In the genomic region with DNA sequence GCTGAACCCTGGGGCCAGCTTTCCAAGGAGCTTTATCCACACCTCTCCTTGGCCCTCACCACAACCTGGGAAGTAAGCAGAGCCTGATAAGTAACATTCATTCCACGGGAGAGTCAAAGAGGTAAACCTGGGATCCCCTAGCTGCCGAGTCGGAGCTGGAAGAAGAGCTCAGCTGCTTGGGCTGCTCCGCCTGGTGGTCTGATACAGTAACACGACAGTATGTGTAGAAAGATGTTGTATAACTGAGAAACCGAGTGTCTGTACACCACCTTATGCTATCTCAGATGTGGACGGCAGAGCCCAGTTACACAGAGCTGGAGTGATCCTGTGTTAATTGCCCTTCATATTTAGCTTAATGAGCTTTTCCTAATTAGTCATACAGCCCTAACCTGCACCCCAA, we compare ENCODE assay signal across 13 cellular contexts.
A peak's percentile ranks its signal among the peaks of the same experiment; 100 is the strongest.
DNase-seq lines count a peak whose midpoint lies in the region; ATAC-seq and TF ChIP-seq lines count a peak whose summit lies in the region.
"Had no signal": no experiment of that assay in that cellular context is flagged by ENCODE, and none has a peak within 500 bp of the region (broad histone marks: within the 10 kb centered on the region; RNA-seq: fewer than 3 reads in every experiment).

No MANE protein-coding gene starts in this region.

- H3K4me1 Mint-ChIP-seq in progenitor cell of endocrine pancreas (ENCODE audit: low read depth) = peaks cover 4% of the 10 kb centered on the region

- intact Hi-C loops in esophagus squamous epithelium (cut with DNase I) = no loop called here

- H3K36me3 ChIP-seq in esophagus squamous epithelium = no peaks in the 10 kb centered on the region
- H3K36me3 ChIP-seq: BLaER1 treated with 17β-estradiol and CSF1 and Interleukin-3, amounts not matched to agents 10 nM and 100 nM; thoracic aorta had no signal

- H3K4me3 ChIP-seq in astrocyte of the cerebellum (ENCODE audit: low read depth, low read length) = no peak overlapping the region
- H3K4me3 ChIP-seq in esophagus squamous epithelium = no peak overlapping the region
- H3K4me3 ChIP-seq: BLaER1 treated with 17β-estradiol and CSF1 and Interleukin-3, amounts not matched to agents 10 nM and 100 nM; thoracic aorta had no signal

- no peaks in the 10 kb centered on the region for H3K9me3 ChIP-seq in esophagus squamous epithelium

- TF ChIP-seq CTCF in astrocyte of the cerebellum (IDR thresholded peaks at IDR 0.05; ENCODE audit: low read depth, low read length, missing control alignments) = peak; percentile 16
- peak; percentile 46 for TF ChIP-seq CTCF in progenitor cell of endocrine pancreas (IDR thresholded peaks at IDR 0.05; ENCODE audit: unreplicated experiment)
- TF ChIP-seq CTCF in esophagus squamous epithelium (IDR thresholded peaks at IDR 0.05) = peak in 1 of 6 experiments; percentile 5

- 61% methylated on average over 6 to 7 of the region's 7 CpGs for WGBS in esophagus squamous epithelium, 2 donors

- ATAC-seq in HG03571 (IDR thresholded peaks at IDR 0.05; ENCODE audit: unreplicated experiment) (no peak), HG03520 (IDR thresholded peaks at IDR 0.05; ENCODE audit: unreplicated experiment) (no peak)

- peaks cover 46% of the 10 kb centered on the region for H3K36me3 Mint-ChIP-seq in progenitor cell of endocrine pancreas (ENCODE audit: insufficient read depth)
- H3K36me3 Mint-ChIP-seq: activated naive CD8-positive, alpha-beta T cell treated with anti-CD3 and anti-CD28 coated beads, Interleukin-2, amount 10 ng/mL, durations not matched to agents 7 days and 5 days had no signal

- H3K27ac ChIP-seq in esophagus squamous epithelium = no peak overlapping the region
- H3K27ac ChIP-seq: BLaER1 treated with 17β-estradiol and CSF1 and Interleukin-3, amounts not matched to agents 10 nM and 100 nM; thoracic aorta had no signal

- H3K4me3 Mint-ChIP-seq in progenitor cell of endocrine pancreas (ENCODE audit: low read depth) = no peak overlapping the region
- H3K4me3 Mint-ChIP-seq: activated B cell treated with CpG ODN at 0.5 μM for 24 hours; activated naive CD8-positive, alpha-beta T cell treated with anti-CD3 and anti-CD28 coated beads, Interleukin-2, amount 10 ng/mL, durations not matched to agents 7 days and 5 days had no signal

- H3K27me3 Mint-ChIP-seq in progenitor cell of endocrine pancreas = no peaks in the 10 kb centered on the region

- DNase-seq in NCI-H748 (lab: John Stamatoyannopoulos, UW; ENCODE audit: unreplicated experiment) = peak; percentile 25
- no peak for DNase-seq in NCI-H748 treated with DMSO at 0.1 percent for 48 hours (lab: John Stamatoyannopoulos, UW)
- peak; percentile 67 for DNase-seq in NAMALWA (ENCODE audit: low spot score)
- DNase-seq in astrocyte of the cerebellum (ENCODE audit: low read depth) = no peak
- DNase-seq in progenitor cell of endocrine pancreas (ENCODE audit: low spot score, unreplicated experiment) = no peak
- DNase-seq in esophagus squamous epithelium (lab: John Stamatoyannopoulos, UW) = no peak
- DNase-seq: activated B cell treated with CpG ODN at 0.5 μM for 24 hours; activated naive CD8-positive, alpha-beta T cell treated with anti-CD3 and anti-CD28 coated beads, Interleukin-2, amount 10 ng/mL, durations not matched to agents 7 days and 5 days; NCI-H2081 had no signal

- H3K27ac Mint-ChIP-seq in progenitor cell of endocrine pancreas = no peak overlapping the region
- H3K27ac Mint-ChIP-seq: activated B cell treated with CpG ODN at 0.5 μM for 24 hours; activated naive CD8-positive, alpha-beta T cell treated with anti-CD3 and anti-CD28 coated beads, Interleukin-2, amount 10 ng/mL, durations not matched to agents 7 days and 5 days had no signal

- H3K9me3 Mint-ChIP-seq in progenitor cell of endocrine pancreas (ENCODE audit: low read depth) = peaks cover 14% of the 10 kb centered on the region

- in situ Hi-C loops in astrocyte of the cerebellum (cut with HindIII; ENCODE audit: low sequenced_read_pairs) = no loop called here

- TF ChIP-seq POLR2A in esophagus squamous epithelium (IDR thresholded peaks at IDR 0.05) = no peak

- H3K27me3 ChIP-seq in esophagus squamous epithelium = peaks cover 0 to 38% (median 0%) of the 10 kb centered on the region in 4 donors
- H3K27me3 ChIP-seq: BLaER1 treated with 17β-estradiol and CSF1 and Interleukin-3, amounts not matched to agents 10 nM and 100 nM had no signal

- no peaks in the 10 kb centered on the region for H3K4me1 ChIP-seq in esophagus squamous epithelium

Comparison
In these comparisons a context has a peak if more than half of its experiments do, and no peak if none do; other contexts are left out.
1. DNase-seq: peak in NCI-H748 (single experiment) and NAMALWA (single experiment); none in NCI-H748 treated with DMSO at 0.1 percent for 48 hours (single experiment), astrocyte of the cerebellum (single experiment), progenitor cell of endocrine pancreas (single experiment) and esophagus squamous epithelium (single experiment).